ENCODE assay signal across 8 cellular contexts in genomic region chr1:62962794-62963776, GRCh38.
DNase-seq lines count a peak whose midpoint lies in the region; ATAC-seq and TF ChIP-seq lines count a peak whose summit lies in the region.

No MANE protein-coding gene starts in this region.

- H3K27ac ChIP-seq in 22Rv1 = no peak overlapping the region

- H3K4me3 ChIP-seq in NT2/D1 (ENCODE audit: insufficient read length, low read depth) (no peak overlapping the region), mucosa of descending colon (no peak overlapping the region)

- no peaks in the 10 kb centered on the region for H3K27me3 ChIP-seq in NT2/D1 (ENCODE audit: insufficient read depth, insufficient read length)

- TF ChIP-seq CTCF in 22Rv1 (IDR thresholded peaks at IDR 0.05) (peak; percentile 80), mucosa of descending colon (IDR thresholded peaks at IDR 0.05) (peak; percentile 22)

- no peaks in the 10 kb centered on the region for H3K36me3 ChIP-seq in NT2/D1 (ENCODE audit: insufficient read depth, insufficient read length, low read length)
- H3K36me3 ChIP-seq in mucosa of descending colon (ENCODE audit: low read depth) = no peaks in the 10 kb centered on the region

- ATAC-seq in HG02852 (IDR thresholded peaks at IDR 0.05; ENCODE audit: unreplicated experiment) (peak; percentile 64), mucosa of descending colon (peak; percentile 76), HG03571 (IDR thresholded peaks at IDR 0.05; ENCODE audit: unreplicated experiment) (no peak)

- H3K9me3 ChIP-seq in NT2/D1 (ENCODE audit: insufficient read depth, low read length) (no peaks in the 10 kb centered on the region), mucosa of descending colon (no peaks in the 10 kb centered on the region)

- H3K4me1 ChIP-seq in NT2/D1 (ENCODE audit: insufficient read depth, insufficient read length) = peaks cover 3% of the 10 kb centered on the region
- no peaks in the 10 kb centered on the region for H3K4me1 ChIP-seq in mucosa of descending colon (ENCODE audit: low read depth)

- H3K9ac ChIP-seq in NT2/D1 (ENCODE audit: insufficient read length, low read depth) = peak overlapping the region; percentile 45

- DNase-seq in EL (peak; percentile 23), NT2/D1 (ENCODE audit: low read depth, low spot score) (peak; percentile 87), dermis microvascular lymphatic vessel endothelial cell (ENCODE audit: low read depth in 2 of 2) (peak; percentile 1 to 44), mucosa of descending colon (peak in 2 of 3 donors; percentile 45 to 62), NCI-H446 treated with DMSO at 0.1 percent for 48 hours (lab: John Stamatoyannopoulos, UW) (no peak)

- intact Hi-C loops in mucosa of descending colon (cut with DNase I, micrococcal nuclease) = no loop called here
